ENCODE assay signal across 2 cellular contexts in the genomic region with DNA sequence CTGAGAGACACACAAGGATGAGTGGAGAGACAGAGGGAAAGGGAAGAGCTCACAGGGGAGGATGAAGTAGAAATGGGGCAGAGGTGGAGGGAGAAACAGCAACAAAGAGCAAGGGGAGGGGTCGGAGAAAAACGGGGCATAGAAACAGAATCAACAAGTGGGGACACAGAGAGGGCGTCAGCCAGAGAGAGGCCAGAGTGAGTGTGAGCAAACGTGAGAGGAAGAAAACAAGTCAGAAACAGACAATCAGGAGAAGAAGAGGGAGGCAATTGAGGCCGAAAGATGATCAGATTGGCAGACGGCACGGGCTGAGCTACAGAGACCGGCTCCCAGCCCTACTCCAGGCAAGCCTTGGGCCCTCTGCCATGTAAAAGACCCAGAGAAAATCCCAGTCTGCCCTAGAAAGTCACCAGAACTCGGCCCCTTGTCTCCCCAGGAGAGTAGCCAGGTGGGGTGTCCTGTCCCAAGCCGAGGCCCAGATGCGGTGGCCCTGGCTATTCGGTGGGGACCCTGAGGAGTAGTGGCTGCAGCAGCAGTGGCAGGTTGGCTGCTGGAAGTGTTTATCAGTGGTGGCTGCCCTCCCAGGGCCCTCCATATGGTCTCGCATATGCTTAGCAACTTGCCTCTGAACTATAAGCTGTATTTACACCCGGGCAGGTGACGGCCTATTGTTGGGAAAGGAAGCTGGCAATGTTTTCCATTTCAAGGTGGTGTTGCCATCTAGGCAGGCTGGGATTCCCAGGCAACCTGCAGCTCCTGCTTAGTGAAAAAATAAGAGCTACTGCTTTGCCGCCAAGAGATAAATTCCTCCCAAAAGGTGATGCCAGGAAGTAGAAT.
TF ChIP-seq lines count a peak whose summit lies in the region.

No MANE protein-coding gene starts in this region.

TF ChIP-seq in SK-N-SH, 30 proteins besides CTCF, POLR2A, EP300 and RAD21 (continued from another document):
- TF ChIP-seq, protein P1, sequence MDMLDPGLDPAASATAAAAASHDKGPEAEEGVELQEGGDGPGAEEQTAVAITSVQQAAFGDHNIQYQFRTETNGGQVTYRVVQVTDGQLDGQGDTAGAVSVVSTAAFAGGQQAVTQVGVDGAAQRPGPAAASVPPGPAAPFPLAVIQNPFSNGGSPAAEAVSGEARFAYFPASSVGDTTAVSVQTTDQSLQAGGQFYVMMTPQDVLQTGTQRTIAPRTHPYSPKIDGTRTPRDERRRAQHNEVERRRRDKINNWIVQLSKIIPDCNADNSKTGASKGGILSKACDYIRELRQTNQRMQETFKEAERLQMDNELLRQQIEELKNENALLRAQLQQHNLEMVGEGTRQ (IDR thresholded peaks at IDR 0.05; ENCODE audit: borderline replicate concordance, low read depth, low read length): no peak
- no peak for TF ChIP-seq TCF12 (IDR thresholded peaks at IDR 0.05)
- TF ChIP-seq, protein P2, sequence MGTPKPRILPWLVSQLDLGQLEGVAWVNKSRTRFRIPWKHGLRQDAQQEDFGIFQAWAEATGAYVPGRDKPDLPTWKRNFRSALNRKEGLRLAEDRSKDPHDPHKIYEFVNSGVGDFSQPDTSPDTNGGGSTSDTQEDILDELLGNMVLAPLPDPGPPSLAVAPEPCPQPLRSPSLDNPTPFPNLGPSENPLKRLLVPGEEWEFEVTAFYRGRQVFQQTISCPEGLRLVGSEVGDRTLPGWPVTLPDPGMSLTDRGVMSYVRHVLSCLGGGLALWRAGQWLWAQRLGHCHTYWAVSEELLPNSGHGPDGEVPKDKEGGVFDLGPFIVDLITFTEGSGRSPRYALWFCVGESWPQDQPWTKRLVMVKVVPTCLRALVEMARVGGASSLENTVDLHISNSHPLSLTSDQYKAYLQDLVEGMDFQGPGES (IDR thresholded peaks at IDR 0.05; ENCODE audit: low read depth, low read length): no peak
- no peak for TF ChIP-seq MXI1 (IDR thresholded peaks at IDR 0.05; ENCODE audit: low read depth, low read length)
- TF ChIP-seq, protein P3, sequence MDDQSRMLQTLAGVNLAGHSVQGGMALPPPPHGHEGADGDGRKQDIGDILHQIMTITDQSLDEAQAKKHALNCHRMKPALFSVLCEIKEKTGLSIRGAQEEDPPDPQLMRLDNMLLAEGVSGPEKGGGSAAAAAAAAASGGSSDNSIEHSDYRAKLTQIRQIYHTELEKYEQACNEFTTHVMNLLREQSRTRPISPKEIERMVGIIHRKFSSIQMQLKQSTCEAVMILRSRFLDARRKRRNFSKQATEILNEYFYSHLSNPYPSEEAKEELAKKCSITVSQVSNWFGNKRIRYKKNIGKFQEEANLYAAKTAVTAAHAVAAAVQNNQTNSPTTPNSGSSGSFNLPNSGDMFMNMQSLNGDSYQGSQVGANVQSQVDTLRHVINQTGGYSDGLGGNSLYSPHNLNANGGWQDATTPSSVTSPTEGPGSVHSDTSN (IDR thresholded peaks at IDR 0.05): no peak
- no peak for TF ChIP-seq FOXM1 (IDR thresholded peaks at IDR 0.05; ENCODE audit: low read depth)
- no peak for TF ChIP-seq GATA2 (CRISPR knock-in tag; IDR thresholded peaks at IDR 0.05)
- no peak for TF ChIP-seq POLR2AphosphoS5 (IDR thresholded peaks at IDR 0.05; ENCODE audit: low read depth, low read length)
- no peak for TF ChIP-seq TEAD4 (IDR thresholded peaks at IDR 0.05; ENCODE audit: borderline replicate concordance, insufficient read depth)
- TF ChIP-seq SMC3 (IDR thresholded peaks at IDR 0.05; ENCODE audit: low read depth, low read length): no peak
- TF ChIP-seq SIN3A (IDR thresholded peaks at IDR 0.05; ENCODE audit: borderline replicate concordance, low read depth, low read length): no peak
- TF ChIP-seq, protein P4, sequence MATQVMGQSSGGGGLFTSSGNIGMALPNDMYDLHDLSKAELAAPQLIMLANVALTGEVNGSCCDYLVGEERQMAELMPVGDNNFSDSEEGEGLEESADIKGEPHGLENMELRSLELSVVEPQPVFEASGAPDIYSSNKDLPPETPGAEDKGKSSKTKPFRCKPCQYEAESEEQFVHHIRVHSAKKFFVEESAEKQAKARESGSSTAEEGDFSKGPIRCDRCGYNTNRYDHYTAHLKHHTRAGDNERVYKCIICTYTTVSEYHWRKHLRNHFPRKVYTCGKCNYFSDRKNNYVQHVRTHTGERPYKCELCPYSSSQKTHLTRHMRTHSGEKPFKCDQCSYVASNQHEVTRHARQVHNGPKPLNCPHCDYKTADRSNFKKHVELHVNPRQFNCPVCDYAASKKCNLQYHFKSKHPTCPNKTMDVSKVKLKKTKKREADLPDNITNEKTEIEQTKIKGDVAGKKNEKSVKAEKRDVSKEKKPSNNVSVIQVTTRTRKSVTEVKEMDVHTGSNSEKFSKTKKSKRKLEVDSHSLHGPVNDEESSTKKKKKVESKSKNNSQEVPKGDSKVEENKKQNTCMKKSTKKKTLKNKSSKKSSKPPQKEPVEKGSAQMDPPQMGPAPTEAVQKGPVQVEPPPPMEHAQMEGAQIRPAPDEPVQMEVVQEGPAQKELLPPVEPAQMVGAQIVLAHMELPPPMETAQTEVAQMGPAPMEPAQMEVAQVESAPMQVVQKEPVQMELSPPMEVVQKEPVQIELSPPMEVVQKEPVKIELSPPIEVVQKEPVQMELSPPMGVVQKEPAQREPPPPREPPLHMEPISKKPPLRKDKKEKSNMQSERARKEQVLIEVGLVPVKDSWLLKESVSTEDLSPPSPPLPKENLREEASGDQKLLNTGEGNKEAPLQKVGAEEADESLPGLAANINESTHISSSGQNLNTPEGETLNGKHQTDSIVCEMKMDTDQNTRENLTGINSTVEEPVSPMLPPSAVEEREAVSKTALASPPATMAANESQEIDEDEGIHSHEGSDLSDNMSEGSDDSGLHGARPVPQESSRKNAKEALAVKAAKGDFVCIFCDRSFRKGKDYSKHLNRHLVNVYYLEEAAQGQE (IDR thresholded peaks at IDR 0.05; ENCODE audit: low read depth, low read length): no peak
- no peak for TF ChIP-seq ELF1 (IDR thresholded peaks at IDR 0.05)
- no peak for TF ChIP-seq TAF1 (IDR thresholded peaks at IDR 0.05; ENCODE audit: borderline replicate concordance, low read depth, low read length)
- TF ChIP-seq EZH2phosphoT487 (IDR thresholded peaks at IDR 0.05; ENCODE audit: borderline replicate concordance, low read depth): no peak
- no peak for TF ChIP-seq CHD2 (IDR thresholded peaks at IDR 0.05; ENCODE audit: low read length, partially characterized antibody)
- TF ChIP-seq NFIC (IDR thresholded peaks at IDR 0.05; ENCODE audit: borderline replicate concordance): no peak

TF ChIP-seq in SK-N-SH treated with all-trans-retinoic acid at 6 μM for 48 hours, 23 proteins besides CTCF, POLR2A, EP300 and RAD21 (continued from another document):
- TF ChIP-seq, protein P5, sequence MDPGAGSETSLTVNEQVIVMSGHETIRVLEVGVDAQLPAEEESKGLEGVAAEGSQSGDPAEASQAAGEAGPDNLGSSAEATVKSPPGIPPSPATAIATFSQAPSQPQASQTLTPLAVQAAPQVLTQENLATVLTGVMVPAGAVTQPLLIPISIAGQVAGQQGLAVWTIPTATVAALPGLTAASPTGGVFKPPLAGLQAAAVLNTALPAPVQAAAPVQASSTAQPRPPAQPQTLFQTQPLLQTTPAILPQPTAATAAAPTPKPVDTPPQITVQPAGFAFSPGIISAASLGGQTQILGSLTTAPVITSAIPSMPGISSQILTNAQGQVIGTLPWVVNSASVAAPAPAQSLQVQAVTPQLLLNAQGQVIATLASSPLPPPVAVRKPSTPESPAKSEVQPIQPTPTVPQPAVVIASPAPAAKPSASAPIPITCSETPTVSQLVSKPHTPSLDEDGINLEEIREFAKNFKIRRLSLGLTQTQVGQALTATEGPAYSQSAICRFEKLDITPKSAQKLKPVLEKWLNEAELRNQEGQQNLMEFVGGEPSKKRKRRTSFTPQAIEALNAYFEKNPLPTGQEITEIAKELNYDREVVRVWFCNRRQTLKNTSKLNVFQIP (CRISPR knock-in tag; IDR thresholded peaks at IDR 0.05; ENCODE audit: borderline replicate concordance, low read depth): no peak
- no peak for TF ChIP-seq PPARA (CRISPR knock-in tag; IDR thresholded peaks at IDR 0.05; ENCODE audit: borderline replicate concordance)
- no peak for TF ChIP-seq CSDC2 (CRISPR knock-in tag; IDR thresholded peaks at IDR 0.05)
- no peak for TF ChIP-seq OSR1 (CRISPR knock-in tag; IDR thresholded peaks at IDR 0.05)
- no peak for TF ChIP-seq TCF4 (CRISPR knock-in tag; IDR thresholded peaks at IDR 0.05; ENCODE audit: borderline replicate concordance)
- TF ChIP-seq SNAI2 (CRISPR knock-in tag; IDR thresholded peaks at IDR 0.05): no peak
- no peak for TF ChIP-seq ZC3H10 (CRISPR knock-in tag; IDR thresholded peaks at IDR 0.05)
- TF ChIP-seq RARB (CRISPR knock-in tag; IDR thresholded peaks at IDR 0.05): no peak
